Comparison of ENCODE assay signal across 31 cellular contexts in genomic region chr5:112445626-112446350, GRCh38. TPM values are rescaled to one million over a fixed set of nuclear protein-coding genes. Genes with fewer than 3 reads are reported as not detected.
"Had no signal": no experiment of that assay in that cellular context is flagged by ENCODE, and none has a peak within 500 bp of the region (broad histone marks: within the 10 kb centered on the region; RNA-seq: fewer than 3 reads in every experiment).

No MANE protein-coding gene starts in this region.

- DNase-seq: activated CD4-positive, alpha-beta memory T cell treated with anti-CD3 and anti-CD28 coated beads for 36 hours; activated CD4-positive, alpha-beta T cell treated with anti-CD3 and anti-CD28 coated beads for 36 hours; activated CD4-positive, alpha-beta T cell treated with anti-CD3 and anti-CD28 coated beads, Interleukin-2, amount 10 ng/mL, durations not matched to agents 24 days and 14 days; activated CD4-positive, CD25-positive, alpha-beta regulatory T cell; activated CD4-positive, CD25-positive, alpha-beta regulatory T cell treated with anti-CD3 and anti-CD28 coated beads, Interleukin-2, amount 50 U/mL, for 72 hours; activated CD8-positive, alpha-beta memory T cell treated with anti-CD3 and anti-CD28 coated beads, Interleukin-2, amount 10 ng/mL, durations not matched to agents 7 days and 5 days; activated CD8-positive, alpha-beta memory T cell treated with anti-CD3 and anti-CD28 coated beads, Interleukin-2, amount 50 U/mL, for 4 hours; activated CD8-positive, alpha-beta T cell treated with anti-CD3 and anti-CD28 coated beads, Interleukin-2, amount 10 ng/mL, durations not matched to agents 7 days and 5 days; activated gamma-delta T cell; activated naive CD4-positive, alpha-beta T cell; activated naive CD4-positive, alpha-beta T cell treated with anti-CD3 and anti-CD28 coated beads, Interleukin-2, amount 10 ng/mL, durations not matched to agents 7 days and 5 days; activated naive CD8-positive, alpha-beta T cell treated with anti-CD3 and anti-CD28 coated beads, Interleukin-2, amount 10 ng/mL, durations not matched to agents 7 days and 5 days; activated T-cell treated with anti-CD3 and anti-CD28 coated beads, Interleukin-2, amount 50 U/mL, for 1 hour; activated T-cell treated with anti-CD3 and anti-CD28 coated beads, Interleukin-2, amount 50 U/mL, for 48 hours; caudate nucleus; cortex of kidney; dermis blood vessel endothelial cell; effector CD4-positive, alpha-beta T cell; effector memory CD8-positive, alpha-beta T cell; foreskin fibroblast; gastrocnemius medialis; heart right ventricle; T-helper 2 cell had no signal

- H3K27me3 Mint-ChIP-seq: activated CD4-positive, alpha-beta memory T cell treated with anti-CD3 and anti-CD28 coated beads for 36 hours; activated CD4-positive, alpha-beta T cell treated with anti-CD3 and anti-CD28 coated beads, Interleukin-2, amount 10 ng/mL, durations not matched to agents 24 days and 14 days; activated CD8-positive, alpha-beta memory T cell treated with anti-CD3 and anti-CD28 coated beads, Interleukin-2, amount 10 ng/mL, durations not matched to agents 7 days and 5 days had no signal

- H3K4me1 ChIP-seq: ascending aorta, gastrocnemius medialis, heart right ventricle had no signal

- H3K4me3 ChIP-seq: ascending aorta, gastrocnemius medialis, heart right ventricle, hepatocyte had no signal

- H3K4me1 Mint-ChIP-seq: activated CD4-positive, alpha-beta T cell treated with anti-CD3 and anti-CD28 coated beads for 36 hours; activated CD4-positive, alpha-beta T cell treated with anti-CD3 and anti-CD28 coated beads, Interleukin-2, amount 10 ng/mL, durations not matched to agents 24 days and 14 days; activated CD8-positive, alpha-beta memory T cell treated with anti-CD3 and anti-CD28 coated beads, Interleukin-2, amount 10 ng/mL, durations not matched to agents 7 days and 5 days; activated naive CD4-positive, alpha-beta T cell treated with anti-CD3 and anti-CD28 coated beads, Interleukin-2, amount 10 ng/mL, durations not matched to agents 7 days and 5 days; activated naive CD8-positive, alpha-beta T cell treated with anti-CD3 and anti-CD28 coated beads, Interleukin-2, amount 10 ng/mL, durations not matched to agents 7 days and 5 days; brain had no signal

- H3K9me3 ChIP-seq: ascending aorta, gastrocnemius medialis had no signal

- H3K4me3 Mint-ChIP-seq: activated CD4-positive, alpha-beta memory T cell treated with anti-CD3 and anti-CD28 coated beads for 36 hours; activated CD4-positive, alpha-beta T cell treated with anti-CD3 and anti-CD28 coated beads for 36 hours; activated CD4-positive, alpha-beta T cell treated with anti-CD3 and anti-CD28 coated beads, Interleukin-2, amount 10 ng/mL, durations not matched to agents 24 days and 14 days; activated CD8-positive, alpha-beta memory T cell treated with anti-CD3 and anti-CD28 coated beads, Interleukin-2, amount 10 ng/mL, durations not matched to agents 7 days and 5 days; activated CD8-positive, alpha-beta T cell treated with anti-CD3 and anti-CD28 coated beads, Interleukin-2, amount 10 ng/mL, durations not matched to agents 7 days and 5 days; activated naive CD4-positive, alpha-beta T cell treated with anti-CD3 and anti-CD28 coated beads, Interleukin-2, amount 10 ng/mL, durations not matched to agents 7 days and 5 days; activated naive CD8-positive, alpha-beta T cell treated with anti-CD3 and anti-CD28 coated beads, Interleukin-2, amount 10 ng/mL, durations not matched to agents 7 days and 5 days; activated T-helper 1 cell treated with anti-CD3 and anti-CD28 coated beads, Interleukin-12 subunit alpha, Interleukin-12 subunit beta, Interleukin-2, Interleukin-4 antibody, amounts not matched to agents 30 ng/mL and 10 ng/mL and 1 ng/mL, durations not matched to agents 14 hours and 24 hours and 36 hours; brain; effector memory CD8-positive, alpha-beta T cell had no signal

- H3K9me3 Mint-ChIP-seq: activated CD4-positive, alpha-beta T cell treated with anti-CD3 and anti-CD28 coated beads, Interleukin-2, amount 10 ng/mL, durations not matched to agents 24 days and 14 days; activated naive CD4-positive, alpha-beta T cell treated with anti-CD3 and anti-CD28 coated beads, Interleukin-2, amount 10 ng/mL, durations not matched to agents 7 days and 5 days; activated naive CD8-positive, alpha-beta T cell treated with anti-CD3 and anti-CD28 coated beads, Interleukin-2, amount 10 ng/mL, durations not matched to agents 7 days and 5 days; activated T-helper 1 cell treated with anti-CD3 and anti-CD28 coated beads, Interleukin-12 subunit alpha, Interleukin-12 subunit beta, Interleukin-2, Interleukin-4 antibody, amounts not matched to agents 30 ng/mL and 10 ng/mL and 1 ng/mL, durations not matched to agents 14 hours and 24 hours and 36 hours; activated T-helper 2 cell treated with anti-CD3 and anti-CD28 coated beads, Interferon-gamma antibody, Interleukin-2, Interleukin-4, amounts not matched to agents 10 μg/mL and 5 μg/mL and 100 μg/mL, durations not matched to agents 14 hours and 24 hours and 36 hours; effector memory CD8-positive, alpha-beta T cell had no signal

- H2AFZ ChIP-seq: hepatocyte had no signal

- H3K27ac Mint-ChIP-seq: activated CD4-positive, alpha-beta memory T cell treated with anti-CD3 and anti-CD28 coated beads for 36 hours; activated CD4-positive, alpha-beta T cell treated with anti-CD3 and anti-CD28 coated beads for 36 hours; activated CD4-positive, alpha-beta T cell treated with anti-CD3 and anti-CD28 coated beads, Interleukin-2, amount 10 ng/mL, durations not matched to agents 24 days and 14 days; activated CD8-positive, alpha-beta memory T cell treated with anti-CD3 and anti-CD28 coated beads, Interleukin-2, amount 10 ng/mL, durations not matched to agents 7 days and 5 days; activated CD8-positive, alpha-beta T cell treated with anti-CD3 and anti-CD28 coated beads, Interleukin-2, amount 10 ng/mL, durations not matched to agents 7 days and 5 days; activated naive CD4-positive, alpha-beta T cell treated with anti-CD3 and anti-CD28 coated beads, Interleukin-2, amount 10 ng/mL, durations not matched to agents 7 days and 5 days; activated naive CD4-positive, alpha-beta T cell treated with anti-CD3 and anti-CD28 coated beads, Interleukin-2, amount 50 U/mL, for 72 hours; activated naive CD8-positive, alpha-beta T cell treated with anti-CD3 and anti-CD28 coated beads, Interleukin-2, amount 10 ng/mL, durations not matched to agents 7 days and 5 days; activated T-helper 1 cell treated with anti-CD3 and anti-CD28 coated beads, Interleukin-12 subunit alpha, Interleukin-12 subunit beta, Interleukin-2, Interleukin-4 antibody, amounts not matched to agents 30 ng/mL and 10 ng/mL and 1 ng/mL, durations not matched to agents 14 hours and 24 hours and 36 hours; activated T-helper 2 cell treated with anti-CD3 and anti-CD28 coated beads, Interferon-gamma antibody, Interleukin-2, Interleukin-4, amounts not matched to agents 10 μg/mL and 5 μg/mL and 100 μg/mL, durations not matched to agents 14 hours and 24 hours and 36 hours; brain; effector memory CD8-positive, alpha-beta T cell had no signal

- H3K79me2 ChIP-seq: hepatocyte had no signal

- H3K27ac ChIP-seq: ascending aorta, epithelial cell of prostate, gastrocnemius medialis, heart right ventricle, hepatocyte had no signal

- FAIRE-seq: colon had no signal

- H3K27me3 ChIP-seq: ascending aorta, gastrocnemius medialis, heart right ventricle, hepatocyte had no signal

- H3K4me2 ChIP-seq: hepatocyte had no signal

- ATAC-seq: activated CD4-positive, alpha-beta T cell treated with anti-CD3 and anti-CD28 coated beads for 36 hours; activated CD8-positive, alpha-beta memory T cell treated with anti-CD3 and anti-CD28 coated beads, Interleukin-2, amount 10 ng/mL, durations not matched to agents 7 days and 5 days; activated CD8-positive, alpha-beta T cell treated with anti-CD3 and anti-CD28 coated beads, Interleukin-2, amount 10 ng/mL, durations not matched to agents 7 days and 5 days; activated naive CD4-positive, alpha-beta T cell treated with anti-CD3 and anti-CD28 coated beads, Interleukin-2, amount 50 U/mL, for 72 hours; effector memory CD8-positive, alpha-beta T cell; gastrocnemius medialis; heart right ventricle had no signal

- H3K36me3 Mint-ChIP-seq: activated CD4-positive, alpha-beta memory T cell treated with anti-CD3 and anti-CD28 coated beads for 36 hours; activated CD8-positive, alpha-beta memory T cell treated with anti-CD3 and anti-CD28 coated beads, Interleukin-2, amount 10 ng/mL, durations not matched to agents 7 days and 5 days; activated naive CD4-positive, alpha-beta T cell treated with anti-CD3 and anti-CD28 coated beads, Interleukin-2, amount 10 ng/mL, durations not matched to agents 7 days and 5 days; activated naive CD4-positive, alpha-beta T cell treated with anti-CD3 and anti-CD28 coated beads, Interleukin-2, amount 50 U/mL, for 72 hours; activated naive CD8-positive, alpha-beta T cell treated with anti-CD3 and anti-CD28 coated beads, Interleukin-2, amount 10 ng/mL, durations not matched to agents 7 days and 5 days; brain had no signal

- H3K36me3 ChIP-seq: ascending aorta, gastrocnemius medialis, heart right ventricle had no signal

RNA-seq across cellular contexts. Expression of gene EPB41L4A, which starts 26.7 kb away (rescaled TPM):
- total RNA-seq: activated CD4-positive, alpha-beta T cell treated with anti-CD3 and anti-CD28 coated beads, Interleukin-2, amount 10 ng/mL, durations not matched to agents 24 days and 14 days; activated T-helper 1 cell treated with anti-CD3 and anti-CD28 coated beads, Interleukin-12 subunit alpha, Interleukin-12 subunit beta, Interleukin-2, Interleukin-4 antibody, amounts not matched to agents 30 ng/mL and 10 ng/mL and 1 ng/mL, durations not matched to agents 14 hours and 24 hours and 36 hours had no signal
